35 cellular contexts compared by ENCODE assay signal in the genomic region with DNA sequence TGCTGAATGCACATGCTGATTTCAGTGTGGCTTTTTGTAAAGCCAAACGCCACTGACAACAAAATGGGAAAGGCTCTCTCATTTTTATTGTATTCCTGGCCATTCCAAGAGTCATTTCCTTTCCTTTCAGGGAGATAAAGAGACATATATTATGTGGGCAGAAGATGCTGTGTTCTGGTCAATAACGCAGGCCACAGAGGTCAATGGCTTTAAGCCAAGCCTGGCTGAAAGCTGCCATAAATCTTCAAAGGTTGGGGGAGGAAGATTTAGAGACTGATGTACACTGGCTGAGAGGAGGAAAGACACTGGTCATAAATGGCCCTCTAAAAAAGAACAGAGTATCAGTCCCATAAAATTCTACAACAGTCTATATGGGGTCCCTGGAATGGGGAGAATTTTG.
DNase-seq lines count a peak whose midpoint lies in the region; ATAC-seq, FAIRE-seq and TF ChIP-seq lines count a peak whose summit lies in the region.
"Had no signal": no experiment of that assay in that cellular context is flagged by ENCODE, and none has a peak within 500 bp of the region (broad histone marks: within the 10 kb centered on the region; RNA-seq: fewer than 3 reads in every experiment).

No MANE protein-coding gene starts in this region.

- H3K9me1 ChIP-seq in K562 (ENCODE audit: control insufficient read depth, insufficient read depth, low read length), result no peaks in the 10 kb centered on the region

- no peak for TF ChIP-seq RAD21 in K562 (CRISPR knock-in tag; conservative IDR thresholded peaks at IDR 0.05 in 1 of 2, IDR thresholded peaks at IDR 0.05 in 1 of 2)

- H3K27ac ChIP-seq in K562 (ENCODE audit: extremely low read depth, low read depth, low read length) (no peak overlapping the region), heart left ventricle (no peak overlapping the region)
- H3K27ac ChIP-seq: heart right ventricle, psoas muscle, SK-N-MC, transverse colon had no signal

- TF ChIP-seq CTCF in K562 (IDR thresholded peaks at IDR 0.05 in 2 of 3, conservative IDR thresholded peaks at IDR 0.05 in 1 of 3; ENCODE audit: insufficient read depth in 2 of 3, low read depth in 1 of 3, low read length in 3 of 3) (no peak), nephron progenitor cell (IDR thresholded peaks at IDR 0.05) (no peak), heart left ventricle (IDR thresholded peaks at IDR 0.05) (no peak)

- H3K4me1 ChIP-seq in K562 (replicated peaks in 1 of 2; ENCODE audit: control insufficient read depth in 2 of 2, insufficient read depth in 2 of 2, low read length in 2 of 2) (no peaks in the 10 kb centered on the region), heart left ventricle (no peaks in the 10 kb centered on the region)
- H3K4me1 ChIP-seq: heart right ventricle, psoas muscle, transverse colon had no signal

- H3K4me2 ChIP-seq in K562 (ENCODE audit: insufficient read depth, low read length), result no peak overlapping the region

- TF ChIP-seq POLR2A in K562 (conservative IDR thresholded peaks at IDR 0.05) (no peak), heart left ventricle (IDR thresholded peaks at IDR 0.05) (no peak)

- H3K4me3 ChIP-seq in K562, result no peak overlapping the region
- no peak overlapping the region for H3K4me3 ChIP-seq in heart left ventricle
- H3K4me3 ChIP-seq: heart right ventricle, psoas muscle, SK-N-MC, transverse colon had no signal

- no peaks in the 10 kb centered on the region for H3K36me3 ChIP-seq in K562 (ENCODE audit: control insufficient read depth, insufficient read depth, low read length)
- no peaks in the 10 kb centered on the region for H3K36me3 ChIP-seq in heart left ventricle
- H3K36me3 ChIP-seq: heart right ventricle, transverse colon had no signal

- no peak overlapping the region for H2AFZ ChIP-seq in K562 (ENCODE audit: low read depth, low read length)

- in situ Hi-C loops in K562 (cut with MboI), result no loop called here

- FAIRE-seq in K562 (lab: Jason Lieb, UNC), result no peak
- FAIRE-seq: GM12892, HepG2, kidney had no signal

- no peaks in the 10 kb centered on the region for H3K36me3 Mint-ChIP-seq in nephron progenitor cell (ENCODE audit: low read depth)
- H3K36me3 Mint-ChIP-seq: activated CD8-positive, alpha-beta memory T cell treated with anti-CD3 and anti-CD28 coated beads, Interleukin-2, amount 10 ng/mL, durations not matched to agents 7 days and 5 days; naive thymus-derived CD4-positive, alpha-beta T cell; stimulated activated effector memory CD8-positive, alpha-beta T cell treated with anti-CD3 and anti-CD28 coated beads, Interleukin-12 subunit alpha, Interleukin-12 subunit beta, amount 100 ng/mL, for 72 hours had no signal

- DNase-seq in ELF-1 (ENCODE audit: low read depth, low spot score) (peak; percentile 30), LHCN-M2 (ENCODE audit: low read depth) (peak; percentile 43), K562 (ENCODE audit: extremely low read depth in 1 of 4, low spot score in 3 of 4) (no peak), nephron progenitor cell (peak; percentile 59), heart left ventricle (no peak), Kasumi-1 (lab: John Stamatoyannopoulos, UW) (no peak), sciatic nerve (ENCODE audit: low spot score) (no peak)
- DNase-seq: activated CD4-positive, alpha-beta T cell treated with anti-CD3 and anti-CD28 coated beads, Interleukin-2, amount 50 U/mL, for 4 hours; activated CD8-positive, alpha-beta memory T cell treated with anti-CD3 and anti-CD28 coated beads, Interleukin-2, amount 10 ng/mL, durations not matched to agents 7 days and 5 days; activated gamma-delta T cell treated with Interleukin-2 at 50 U/mL for 16 hours; activated T-cell treated with anti-CD3 and anti-CD28 coated beads, Interleukin-2, amount 50 U/mL, for 4 hours; C1 segment of cervical spinal cord; COR-L47; endodermal cell; foreskin fibroblast; HCEC 1CT; heart right ventricle; kidney; midbrain; naive thymus-derived CD4-positive, alpha-beta T cell; NCI-H1048; NCI-H2029; NCI-H226; NCI-H774; psoas muscle; stimulated activated CD4-positive, alpha-beta T cell treated with anti-CD3 and anti-CD28 coated beads, Interleukin-15, amount 100 ng/mL, for 24 hours; transverse colon had no signal

- peaks cover 100% of the 10 kb centered on the region for H3K4me1 Mint-ChIP-seq in nephron progenitor cell
- H3K4me1 Mint-ChIP-seq: activated CD8-positive, alpha-beta memory T cell treated with anti-CD3 and anti-CD28 coated beads, Interleukin-2, amount 10 ng/mL, durations not matched to agents 7 days and 5 days; central memory CD8-positive, alpha-beta T cell; endodermal cell; naive thymus-derived CD4-positive, alpha-beta T cell; stimulated activated effector memory CD8-positive, alpha-beta T cell treated with anti-CD3 and anti-CD28 coated beads, Interleukin-12 subunit alpha, Interleukin-12 subunit beta, amount 100 ng/mL, for 72 hours had no signal

- CTCF ChIA-PET in K562 (lab: Yijun Ruan, JAX; ENCODE audit: low intra/inter-chr PET ratio), result no interaction called here

- ATAC-seq in K562, result no peak
- no peak for ATAC-seq in heart left ventricle
- ATAC-seq in sciatic nerve, result no peak
- ATAC-seq: activated CD8-positive, alpha-beta memory T cell treated with anti-CD3 and anti-CD28 coated beads, Interleukin-2, amount 10 ng/mL, durations not matched to agents 7 days and 5 days; activated T-cell treated with anti-CD3 and anti-CD28 coated beads, Interleukin-2, amount 50 U/mL, for 4 hours; esophagus mucosa; heart right ventricle; HepG2; naive thymus-derived CD4-positive, alpha-beta T cell; psoas muscle; stimulated activated effector memory CD8-positive, alpha-beta T cell treated with anti-CD3 and anti-CD28 coated beads, Interleukin-12 subunit alpha, Interleukin-12 subunit beta, amount 100 ng/mL, for 72 hours had no signal

- intact Hi-C loops in K562 (cut with micrococcal nuclease) (no loop called here), heart left ventricle (cut with DNase I) (no loop called here), sciatic nerve (cut with DNase I) (no loop called here)

- H3K27me3 Mint-ChIP-seq in nephron progenitor cell (ENCODE audit: low read depth, poor library complexity), result peaks cover 5% of the 10 kb centered on the region

- WGBS in K562 (ENCODE audit: insufficient coverage, low coverage, missing lambda C conversion rate), result 7% methylated on average over 1 of the region's 2 CpGs
- 59 to 70% (median 68%) methylated on average over 2 of the region's 2 CpGs for WGBS in heart left ventricle, 4 donors

- H3K9me3 Mint-ChIP-seq in nephron progenitor cell, result no peaks in the 10 kb centered on the region
- H3K9me3 Mint-ChIP-seq: activated T-cell treated with anti-CD3 and anti-CD28 coated beads, Interleukin-2, amount 50 U/mL, for 4 hours; central memory CD8-positive, alpha-beta T cell; dendritic cell treated with granulocyte-macrophage colony-stimulating factor and Interleukin-4, amounts not matched to agents 40 ng/mL and 50 ng/mL, for 4 days; endodermal cell; naive thymus-derived CD4-positive, alpha-beta T cell; stimulated activated effector memory CD8-positive, alpha-beta T cell treated with anti-CD3 and anti-CD28 coated beads, Interleukin-12 subunit alpha, Interleukin-12 subunit beta, amount 100 ng/mL, for 72 hours; T-helper 1 cell treated with Interleukin-12 subunit alpha and Interleukin-12 subunit beta and Interleukin-4 antibody, amounts not matched to agents 30 μg/mL and 1 μg/mL, for 36 hours had no signal

- peak overlapping the region; percentile 63 for H3K27ac Mint-ChIP-seq in nephron progenitor cell
- H3K27ac Mint-ChIP-seq: activated CD8-positive, alpha-beta memory T cell treated with anti-CD3 and anti-CD28 coated beads, Interleukin-2, amount 10 ng/mL, durations not matched to agents 7 days and 5 days; dendritic cell treated with granulocyte-macrophage colony-stimulating factor and Interleukin-4, amounts not matched to agents 40 ng/mL and 50 ng/mL, for 4 days; endodermal cell; naive thymus-derived CD4-positive, alpha-beta T cell; stimulated activated effector memory CD8-positive, alpha-beta T cell treated with anti-CD3 and anti-CD28 coated beads, Interleukin-12 subunit alpha, Interleukin-12 subunit beta, amount 100 ng/mL, for 72 hours; T-helper 1 cell treated with Interleukin-12 subunit alpha and Interleukin-12 subunit beta and Interleukin-4 antibody, amounts not matched to agents 30 μg/mL and 1 μg/mL, for 36 hours had no signal

- no peaks in the 10 kb centered on the region for H3K9me3 ChIP-seq in K562 (replicated peaks; ENCODE audit: control insufficient read depth, insufficient read depth, low read depth, low read length)
- no peaks in the 10 kb centered on the region for H3K9me3 ChIP-seq in heart left ventricle
- H3K9me3 ChIP-seq: heart right ventricle, psoas muscle, transverse colon had no signal

- H4K20me1 ChIP-seq in K562 (replicated peaks; ENCODE audit: control insufficient read depth, insufficient read depth, low read length), result no peaks in the 10 kb centered on the region

- no TSS peak for BruUV-seq in K562 (replicated peaks; lab: Mats Ljungman, UMichigan)

- H3K79me2 ChIP-seq in K562 (ENCODE audit: control insufficient read depth, insufficient read depth, low read length), result no peaks in the 10 kb centered on the region

- peak overlapping the region; percentile 22 for H3K4me3 Mint-ChIP-seq in nephron progenitor cell
- H3K4me3 Mint-ChIP-seq: activated CD8-positive, alpha-beta memory T cell treated with anti-CD3 and anti-CD28 coated beads, Interleukin-2, amount 10 ng/mL, durations not matched to agents 7 days and 5 days; activated T-cell treated with anti-CD3 and anti-CD28 coated beads, Interleukin-2, amount 50 U/mL, for 4 hours; central memory CD8-positive, alpha-beta T cell; dendritic cell treated with granulocyte-macrophage colony-stimulating factor and Interleukin-4, amounts not matched to agents 40 ng/mL and 50 ng/mL, for 4 days; endodermal cell; naive thymus-derived CD4-positive, alpha-beta T cell; stimulated activated effector memory CD8-positive, alpha-beta T cell treated with anti-CD3 and anti-CD28 coated beads, Interleukin-12 subunit alpha, Interleukin-12 subunit beta, amount 100 ng/mL, for 72 hours; T-helper 1 cell treated with Interleukin-12 subunit alpha and Interleukin-12 subunit beta and Interleukin-4 antibody, amounts not matched to agents 30 μg/mL and 1 μg/mL, for 36 hours had no signal

- no peak overlapping the region for H3K9ac ChIP-seq in K562 (ENCODE audit: insufficient read depth in 1 of 2, low read depth in 2 of 2, low read length in 2 of 2)

- no peak for TF ChIP-seq EP300 in K562 (IDR thresholded peaks at IDR 0.05; ENCODE audit: low read length)

- H3K27me3 ChIP-seq in K562 (ENCODE audit: control insufficient read depth in 2 of 2, insufficient read depth in 2 of 2, low read length in 2 of 2), result no peaks in the 10 kb centered on the region
- peaks cover 0 to 5% (median 0%) of the 10 kb centered on the region in 9 donors for H3K27me3 ChIP-seq in heart left ventricle
- H3K27me3 ChIP-seq: transverse colon had no signal

- POLR2A ChIA-PET in K562 (lab: Yijun Ruan, JAX), result no interaction called here

TF ChIP-seq in K562, 482 proteins besides CTCF, POLR2A, EP300 and RAD21:
- no peak for TF ChIP-seq ZNF57 (CRISPR knock-in tag; IDR thresholded peaks at IDR 0.05)
- TF ChIP-seq MEIS2 (IDR thresholded peaks at IDR 0.05; ENCODE audit: partially characterized antibody), result peak; percentile 34

Comparison
In these comparisons a context has a peak if more than half of its experiments do, and no peak if none do; other contexts are left out.
1. DNase-seq: peak in ELF-1 (single experiment), LHCN-M2 (single experiment) and nephron progenitor cell (single experiment); none in K562 (0 of 4), heart left ventricle (0 of 5), Kasumi-1 (0 of 2) and sciatic nerve (single experiment).